ENCODE assay signal across 10 cellular contexts in genomic region chr1:16911851-16912736, GRCh38. TPM values are rescaled to one million over a fixed set of nuclear protein-coding genes. Genes with fewer than 3 reads are reported as not detected.
DNase-seq lines count a peak whose midpoint lies in the region; ATAC-seq, FAIRE-seq and TF ChIP-seq lines count a peak whose summit lies in the region.
"Not testable (repeated sequence)": the region's sequence is repeated elsewhere in the genome, so short reads cannot be mapped to it uniquely, and the experiment has no call there.
"Had no signal": no experiment of that assay in that cellular context is flagged by ENCODE, and none has a peak within 500 bp of the region (broad histone marks: within the 10 kb centered on the region; RNA-seq: fewer than 3 reads in every experiment).

No MANE protein-coding gene starts in this region.

- not testable (repeated sequence) for H2BK5ac ChIP-seq in trophoblast cell (ENCODE audit: low read depth, low read length, poor library complexity)

- not testable (repeated sequence) for H3K9me3 ChIP-seq in A549; trophoblast cell (ENCODE audit: insufficient read depth, low read depth, low read length)

- not testable (repeated sequence) for H3K9me3 Mint-ChIP-seq in activated B cell treated with CpG ODN at 0.5 μM for 24 hours; activated naive CD8-positive, alpha-beta T cell treated with anti-CD3 and anti-CD28 coated beads, Interleukin-2, amount 50 U/mL, for 24 hours; memory B cell

- not testable (repeated sequence) for H3K4me1 ChIP-seq in A549; trophoblast cell (ENCODE audit: control insufficient read depth in 1 of 2, insufficient read depth in 2 of 2, low read length in 2 of 2)

- not testable (repeated sequence) for TF ChIP-seq RAD21 in A549 (conservative IDR thresholded peaks at IDR 0.05 in 1 of 2, IDR thresholded peaks at IDR 0.05 in 1 of 2)

- not testable (repeated sequence) for H3K9ac ChIP-seq in trophoblast cell (ENCODE audit: low read length)

- not testable (repeated sequence) for H3K79me2 ChIP-seq in trophoblast cell (ENCODE audit: control insufficient read depth, insufficient read depth, low read length, poor library complexity)

- not testable (repeated sequence) for H3K27ac ChIP-seq in A549; trophoblast cell (ENCODE audit: low read depth, low read length)

- intact Hi-C loops in activated B cell treated with CpG ODN at 0.5 μM for 24 hours (cut with micrococcal nuclease), result loop anchor here (2.0 kb wide), 1 partner anchor 49 kb away; no protein-coding TSS in a partner anchor
- intact Hi-C loops in Right ventricle myocardium inferior (cut with DNase I), result not testable (repeated sequence)

- DNase-seq in A549 (ENCODE audit: low read depth in 1 of 2, low spot score in 1 of 2); activated B cell treated with CpG ODN at 0.5 μM for 24 hours; activated naive CD8-positive, alpha-beta T cell treated with anti-CD3 and anti-CD28 coated beads, Interleukin-2, amount 50 U/mL, for 24 hours; memory B cell (ENCODE audit: low spot score in 2 of 2): not testable (repeated sequence)
- DNase-seq in GDM1 (lab: John Stamatoyannopoulos, UW) (peak; percentile 6), MV-4-11 (lab: John Stamatoyannopoulos, UW) (peak; percentile 14), Right ventricle myocardium inferior (ENCODE audit: missing footprints) (peak; percentile 23), trophoblast cell (peak; percentile 53 to 71)

- H3K27me3 Mint-ChIP-seq in activated B cell treated with CpG ODN at 0.5 μM for 24 hours; activated naive CD8-positive, alpha-beta T cell treated with anti-CD3 and anti-CD28 coated beads, Interleukin-2, amount 50 U/mL, for 24 hours; memory B cell: not testable (repeated sequence)

- H3K36me3 Mint-ChIP-seq in activated B cell treated with CpG ODN at 0.5 μM for 24 hours (ENCODE audit: low read depth); activated naive CD8-positive, alpha-beta T cell treated with anti-CD3 and anti-CD28 coated beads, Interleukin-2, amount 50 U/mL, for 24 hours (ENCODE audit: low read depth); memory B cell: not testable (repeated sequence)

- not testable (repeated sequence) for TF ChIP-seq CTCF in A549 (IDR thresholded peaks at IDR 0.05); activated B cell treated with CpG ODN at 0.5 μM for 24 hours (IDR thresholded peaks at IDR 0.05)

- H3K36me3 ChIP-seq in trophoblast cell (ENCODE audit: control insufficient read depth in 1 of 2, insufficient read depth in 2 of 2, low read length in 2 of 2), result not testable (repeated sequence)

- H3K18ac ChIP-seq in trophoblast cell (ENCODE audit: low read length), result not testable (repeated sequence)

- H3K4me1 Mint-ChIP-seq in activated B cell treated with CpG ODN at 0.5 μM for 24 hours (peaks cover 29% of the 10 kb centered on the region), memory B cell (peaks cover 24% of the 10 kb centered on the region)
- peaks cover 36% of the 10 kb centered on the region for H3K4me1 Mint-ChIP-seq in activated naive CD8-positive, alpha-beta T cell treated with anti-CD3 and anti-CD28 coated beads, Interleukin-2, amount 50 U/mL, for 24 hours

- POLR2A ChIA-PET in A549 (lab: Yijun Ruan, JAX), result not testable (repeated sequence)
- POLR2A ChIA-PET in activated B cell treated with CpG ODN at 0.5 μM for 24 hours (lab: Charles Lee), result interaction anchor here (0.6 to 1.2 kb wide), 3 partner anchors 8 to 142 kb away, joined by 3 to 9 read pairs (median 5); partner anchors contain the start of gene SDHB

- H3K4me3 Mint-ChIP-seq in activated B cell treated with CpG ODN at 0.5 μM for 24 hours (peak overlapping the region; percentile 78), memory B cell (peak overlapping the region; percentile 62)
- peak overlapping the region; percentile 1 for H3K4me3 Mint-ChIP-seq in activated naive CD8-positive, alpha-beta T cell treated with anti-CD3 and anti-CD28 coated beads, Interleukin-2, amount 50 U/mL, for 24 hours

- TF ChIP-seq EP300 in A549 (IDR thresholded peaks at IDR 0.05), result not testable (repeated sequence)

- not testable (repeated sequence) for H2BK12ac ChIP-seq in trophoblast cell (ENCODE audit: low read length)

- H3K4me3 ChIP-seq in A549; trophoblast cell (ENCODE audit: low read depth, low read length): not testable (repeated sequence)

- not testable (repeated sequence) for TF ChIP-seq POLR2A in A549 (IDR thresholded peaks at IDR 0.05; ENCODE audit: low read length)

- not testable (repeated sequence) for H3K4ac ChIP-seq in trophoblast cell (ENCODE audit: low read depth, low read length)

- H2AFZ ChIP-seq in trophoblast cell (ENCODE audit: insufficient read depth, low read length, poor library complexity), result not testable (repeated sequence)

- not testable (repeated sequence) for H3K23ac ChIP-seq in trophoblast cell (ENCODE audit: low read length)

- H3K79me1 ChIP-seq in trophoblast cell (ENCODE audit: low read length), result not testable (repeated sequence)

- not testable (repeated sequence) for H2AK5ac ChIP-seq in trophoblast cell (ENCODE audit: low read length)

- H3K27ac Mint-ChIP-seq in activated B cell treated with CpG ODN at 0.5 μM for 24 hours, result peak overlapping the region; percentile 73
- H3K27ac Mint-ChIP-seq in activated naive CD8-positive, alpha-beta T cell treated with anti-CD3 and anti-CD28 coated beads, Interleukin-2, amount 50 U/mL, for 24 hours; memory B cell: not testable (repeated sequence)

- H2BK120ac ChIP-seq in trophoblast cell (ENCODE audit: insufficient read depth, low read length, poor library complexity), result not testable (repeated sequence)

- FAIRE-seq in A549 (lab: Jason Lieb, UNC), result not testable (repeated sequence)

- CTCF ChIA-PET in A549 (lab: Yijun Ruan, JAX); activated B cell treated with CpG ODN at 0.5 μM for 24 hours (lab: Charles Lee): not testable (repeated sequence)

- not testable (repeated sequence) for ATAC-seq in A549; activated B cell treated with CpG ODN at 0.5 μM for 24 hours (ENCODE audit: low read depth); activated naive CD8-positive, alpha-beta T cell treated with anti-CD3 and anti-CD28 coated beads, Interleukin-2, amount 50 U/mL, for 24 hours; Right ventricle myocardium inferior; memory B cell (ENCODE audit: low read depth)

- H3K4me2 ChIP-seq in A549; trophoblast cell (ENCODE audit: low read length): not testable (repeated sequence)

- not testable (repeated sequence) for H4K8ac ChIP-seq in trophoblast cell (ENCODE audit: low read depth, low read length)

- not testable (repeated sequence) for H3K14ac ChIP-seq in trophoblast cell (ENCODE audit: low read length)

- H4K12ac ChIP-seq in trophoblast cell (ENCODE audit: low read depth, low read length), result not testable (repeated sequence)

- not testable (repeated sequence) for H3K27me3 ChIP-seq in trophoblast cell (ENCODE audit: insufficient read depth, low read length)

- not testable (repeated sequence) for H4K91ac ChIP-seq in trophoblast cell (ENCODE audit: low read depth, low read length)

- WGBS in A549 (ENCODE audit: missing lambda C conversion rate), result 90% methylated on average over 8 of the region's 8 CpGs
- WGBS in trophoblast cell (ENCODE audit: extremely low coverage, insufficient coverage, insufficient read length), result no CpG with 5 or more reads among the region's 8 CpGs

TF ChIP-seq in A549, 52 proteins besides CTCF, POLR2A, EP300 and RAD21:
- TF ChIP-seq ZFP36 (IDR thresholded peaks at IDR 0.05; ENCODE audit: borderline replicate concordance, partially characterized antibody), result peak; percentile 46

RNA-seq across cellular contexts. Expression of gene CROCC, which starts 9.6 kb away (rescaled TPM):
- polyA plus RNA-seq in A549 (2011; rRNA removed), result 4.4 TPM in 2 replicates
- 13.2 TPM in 2 replicates for polyA plus RNA-seq in A549 (2012; cell fraction: cytosol; rRNA removed)
- polyA plus RNA-seq in A549 (2012; cell fraction: nucleus; rRNA removed), result 55.2 and 67.4 TPM in 2 replicates
- polyA plus RNA-seq in A549 (2017; fragmentation: RNase III; extraction: RNeasy Plus Mini Kit Qiagen cat#74134 plus additional on column Dnase treatment), result 6.8 to 11.8 TPM (median 10.6 TPM) in 3 replicates
- 4.7 and 7.1 TPM in 2 replicates for polyA minus RNA-seq in A549 (2011; rRNA and poly(A)+ RNA removed)
- 30.2 and 30.4 TPM in 2 replicates for total RNA-seq in activated B cell treated with CpG ODN at 0.5 μM for 24 hours
- total RNA-seq in Right ventricle myocardium inferior, result 6.5 TPM
- 6.2 TPM in 2 replicates for polyA plus RNA-seq in trophoblast cell (2013)

RNA-seq across cellular contexts. Expression of gene RNU1-2, which starts 16.3 kb away (rescaled TPM):
- 56.2 TPM in 1 of 2 replicates, not detected in the other for polyA plus RNA-seq in A549 (2011; rRNA removed)
- polyA plus RNA-seq in A549 (2012; cell fraction: cytosol; rRNA removed), result not detected in 2 replicates
- not detected in 2 replicates for polyA plus RNA-seq in A549 (2012; cell fraction: nucleus; rRNA removed)
- 6.5 to 8.5 TPM (median 6.6 TPM) in 3 replicates for polyA plus RNA-seq in A549 (2017; fragmentation: RNase III; extraction: RNeasy Plus Mini Kit Qiagen cat#74134 plus additional on column Dnase treatment)
- 38,453 and 40,699 TPM in 2 replicates for polyA minus RNA-seq in A549 (2011; rRNA and poly(A)+ RNA removed)
- total RNA-seq in activated B cell treated with CpG ODN at 0.5 μM for 24 hours, result 3,526 and 4,195 TPM in 2 replicates
- total RNA-seq in Right ventricle myocardium inferior, result 4,572 TPM
- polyA plus RNA-seq in trophoblast cell (2013), result not detected in 2 replicates
- total RNA-seq: GM23248, LHCN-M2 had no signal
- polyA plus RNA-seq: GM23248 had no signal

Comparison
In these comparisons a context has a peak if more than half of its experiments do, and no peak if none do; other contexts are left out.
1. H3K4me3 Mint-ChIP-seq: peak in every context shown above with its lines; median percentile 78 in activated B cell treated with CpG ODN at 0.5 μM for 24 hours; 62 in memory B cell; 1 in activated naive CD8-positive, alpha-beta T cell treated with anti-CD3 and anti-CD28 coated beads, Interleukin-2, amount 50 U/mL, for 24 hours.